In the genomic region with DNA sequence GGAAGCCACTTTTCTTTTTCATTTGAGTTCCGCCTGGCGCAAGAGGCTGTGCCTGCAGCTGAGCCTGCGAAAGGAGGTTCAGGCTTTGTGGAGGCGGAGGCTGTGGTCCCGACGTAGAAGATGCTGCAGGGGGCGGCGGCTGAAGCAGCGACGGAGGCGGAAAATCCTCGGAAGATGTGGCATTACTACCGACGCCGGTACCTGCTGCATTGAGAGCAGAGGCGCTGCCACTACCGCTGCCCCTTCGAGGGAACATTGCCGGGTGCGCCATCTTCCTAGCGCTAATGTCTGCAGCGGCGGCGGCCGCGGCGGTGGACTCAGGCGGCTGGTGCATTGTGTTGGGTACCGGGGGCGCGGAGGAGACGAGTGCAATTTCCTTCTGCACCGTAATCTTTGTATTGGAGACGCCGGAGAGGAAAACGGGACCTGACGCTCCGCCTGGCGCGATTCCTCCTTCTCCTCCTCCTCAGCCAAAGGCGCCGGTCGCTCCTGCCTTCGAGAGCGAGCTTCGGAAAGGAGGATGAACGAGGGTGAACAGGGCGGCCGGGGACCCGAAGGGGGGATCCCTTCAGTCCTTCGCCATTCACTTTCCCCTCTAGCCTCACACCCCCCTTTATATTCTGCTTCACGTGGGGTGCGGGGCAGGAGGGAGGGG, we compare ENCODE assay signal across 8 cellular contexts. TPM values are rescaled to one million over a fixed set of nuclear protein-coding genes. Genes with fewer than 3 reads are reported as not detected.
A peak's percentile ranks its signal among the peaks of the same experiment; 100 is the strongest.
DNase-seq lines count a peak whose midpoint lies in the region; ATAC-seq and TF ChIP-seq lines count a peak whose summit lies in the region.

A gene (minus strand): TSS at position 590 of the 655 bp plus-strand sequence. CDS start 256 bp downstream, at position 334.

- H2AK5ac ChIP-seq in H9 (ENCODE audit: insufficient read length, low read length), result no peak within 1 kb of the TSS

- H4K91ac ChIP-seq in H9 (ENCODE audit: insufficient read length, low read depth, low read length), result no peak within 1 kb of the TSS

- no peaks in the 10 kb centered on the region for H4K20me1 ChIP-seq in H9 (ENCODE audit: control insufficient read depth, insufficient read depth, insufficient read length)

- TF ChIP-seq CTCF in H9 (conservative IDR thresholded peaks at IDR 0.05), result 0 out of 3 replicates have a peak, but pooled peaks have one; percentile 8

- H3K4me1 Mint-ChIP-seq in H9, result peaks cover 59 to 64% of the 10 kb centered on the region in 2 experiments
- H3K4me1 Mint-ChIP-seq in activated naive CD8-positive, alpha-beta T cell treated with anti-CD3 and anti-CD28 coated beads for 36 hours, result peaks cover 40% of the 10 kb centered on the region

- peak within 1 kb of the TSS; percentile 74 for H3K9ac ChIP-seq in H9 (ENCODE audit: extremely low read depth, insufficient read length, low read length)

- H3K9me3 Mint-ChIP-seq in H9, result no peaks in the 10 kb centered on the region; a peak in 1 of 5 replicates
- H3K9me3 Mint-ChIP-seq in activated naive CD8-positive, alpha-beta T cell treated with anti-CD3 and anti-CD28 coated beads for 36 hours, result no peaks in the 10 kb centered on the region

- no peak within 1 kb of the TSS for H2AFZ ChIP-seq in H9 (ENCODE audit: low read length)

- H3K4me1 ChIP-seq in H9 (ENCODE audit: insufficient read depth, low read length) (peaks cover 6% of the 10 kb centered on the region; the same call in 1 of the 2 replicates), SJSA1 (replicated peaks) (peaks cover 41% of the 10 kb centered on the region)

- peaks cover 15% of the 10 kb centered on the region; the same call in 1 of the 2 replicates for H3K79me2 ChIP-seq in H9 (ENCODE audit: insufficient read depth, low read length)

- ATAC-seq in HG03196 (IDR thresholded peaks at IDR 0.05; ENCODE audit: unreplicated experiment), result no peak

- H3K4me2 ChIP-seq in H9 (ENCODE audit: insufficient read depth, insufficient read length, low read length), result peak within 1 kb of the TSS; percentile 75

- WGBS in H9 (ENCODE audit: extremely low coverage, insufficient read length, low lambda C conversion rate), result no CpG with 5 or more reads among the region's 53 CpGs

- peak within 1 kb of the TSS; percentile 51 for H2BK120ac ChIP-seq in H9 (ENCODE audit: low read depth, low read length, poor library complexity, severe bottlenecking)

- H3K9me3 ChIP-seq in H9 (ENCODE audit: control insufficient read depth, low read depth, low read length) (no peaks in the 10 kb centered on the region), SJSA1 (replicated peaks) (no peaks in the 10 kb centered on the region)

- H2BK12ac ChIP-seq in H9 (ENCODE audit: insufficient read length, low read depth, low read length), result peak within 1 kb of the TSS; percentile 25

- no peak within 1 kb of the TSS for H4K8ac ChIP-seq in H9 (replicated peaks; ENCODE audit: insufficient read length, low read depth, low read length)

- no peak within 1 kb of the TSS for H3K23ac ChIP-seq in H9 (ENCODE audit: insufficient read length, low read depth, low read length)

- H3K27me3 ChIP-seq in H9 (ENCODE audit: insufficient read depth, low read length) (no peaks in the 10 kb centered on the region), SJSA1 (replicated peaks) (no peaks in the 10 kb centered on the region)

- no peak within 1 kb of the TSS for H4K5ac ChIP-seq in H9 (ENCODE audit: insufficient read length, low read depth, low read length)

- H3K27ac Mint-ChIP-seq in H9, result peak within 1 kb of the TSS; percentile 68 to 99 (median 75); a peak in 5 of 7 replicates
- H3K27ac Mint-ChIP-seq in activated naive CD8-positive, alpha-beta T cell treated with anti-CD3 and anti-CD28 coated beads for 36 hours, result peak within 1 kb of the TSS; percentile 86

- H3T11ph ChIP-seq in H9 (ENCODE audit: low read length), result no peak within 1 kb of the TSS

- peaks cover 20 to 34% (median 33%) of the 10 kb centered on the region in 3 experiments for H3K36me3 Mint-ChIP-seq in H9 (ENCODE audit: insufficient read depth in 1 of 3, low read depth in 3 of 3)
- peaks cover 11% of the 10 kb centered on the region for H3K36me3 Mint-ChIP-seq in activated naive CD8-positive, alpha-beta T cell treated with anti-CD3 and anti-CD28 coated beads for 36 hours

- no peak within 1 kb of the TSS; the same call in 1 of the 2 replicates for H2BK15ac ChIP-seq in H9 (ENCODE audit: low read depth, low read length)

- H3K14ac ChIP-seq in H9 (ENCODE audit: insufficient read depth, low read length), result peak within 1 kb of the TSS; percentile 87

- H3K4me3 Mint-ChIP-seq in H9, result peak within 1 kb of the TSS; percentile 92 to 96
- peak within 1 kb of the TSS; percentile 88 for H3K4me3 Mint-ChIP-seq in activated naive CD8-positive, alpha-beta T cell treated with anti-CD3 and anti-CD28 coated beads for 36 hours

- H3K27ac ChIP-seq in H9 (ENCODE audit: insufficient read length, low read depth, low read length) (no peak within 1 kb of the TSS), SJSA1 (peak within 1 kb of the TSS; percentile 94)

- peak within 1 kb of the TSS; percentile 24 for H3K18ac ChIP-seq in H9 (ENCODE audit: insufficient read length, low read depth, low read length)

- no peak within 1 kb of the TSS for H2BK5ac ChIP-seq in H9 (ENCODE audit: insufficient read length, low read length)

- no peaks in the 10 kb centered on the region for H3K79me1 ChIP-seq in H9 (ENCODE audit: insufficient read depth, low read depth, low read length, poor library complexity, severe bottlenecking)

- H3K27me3 Mint-ChIP-seq in H9 (ENCODE audit: low read depth), result no peaks in the 10 kb centered on the region; the same call in 1 of the 2 replicates
- H3K27me3 Mint-ChIP-seq in activated naive CD8-positive, alpha-beta T cell treated with anti-CD3 and anti-CD28 coated beads for 36 hours, result peaks cover 4% of the 10 kb centered on the region

- no peak within 1 kb of the TSS for H3K4ac ChIP-seq in H9 (ENCODE audit: low read depth, low read length)

- DNase-seq in AG20443 (ENCODE audit: low spot score), result peak; percentile 57
- peak; percentile 33 for DNase-seq in H9
- peak; percentile 35 to 51 for DNase-seq in SJSA1 (ENCODE audit: low read depth in 1 of 2, low spot score in 2 of 2)
- DNase-seq in activated naive CD8-positive, alpha-beta T cell treated with anti-CD3 and anti-CD28 coated beads for 36 hours, result peak; percentile 71
- peak; percentile 43 for DNase-seq in glomerular visceral epithelial cell (ENCODE audit: extremely low spot score)
- DNase-seq in occipital lobe (lab: John Stamatoyannopoulos, UW), result peak; percentile 39
- peak; percentile 65 for DNase-seq in superior temporal gyrus (ENCODE audit: extremely low spot score)

- peaks cover 13% of the 10 kb centered on the region for H3K23me2 ChIP-seq in H9 (ENCODE audit: insufficient read length, low read depth, low read length, poor library complexity, severe bottlenecking)

- peaks cover 39% of the 10 kb centered on the region for H3K36me3 ChIP-seq in SJSA1

- H3K4me3 ChIP-seq in SJSA1, result peak within 1 kb of the TSS; percentile 93

- no peak within 1 kb of the TSS for H3K56ac ChIP-seq in H9 (ENCODE audit: insufficient read length, low read depth, low read length)

- H2BK20ac ChIP-seq in H9 (ENCODE audit: low read depth, low read length, poor library complexity, severe bottlenecking), result no peak within 1 kb of the TSS

RNA-seq across cellular contexts. Expression of the gene that starts here (rescaled TPM):
- total RNA-seq in H9 (2021), result 72.9 and 76.7 TPM in 2 replicates
- 46.2 and 54.9 TPM in 2 replicates for total RNA-seq in SJSA1 (2014; rRNA removed; shearing (Covaris generic))
- total RNA-seq in activated naive CD8-positive, alpha-beta T cell treated with anti-CD3 and anti-CD28 coated beads for 36 hours, result 1 to 10 TPM; 6.0 to 6.7 TPM
- total RNA-seq in occipital lobe, result 251 TPM
